Comparison of ENCODE assay signal across 8 cellular contexts in genomic region chr12:108734200-108734906, GRCh38. TPM values are rescaled to one million over a fixed set of nuclear protein-coding genes. Genes with fewer than 3 reads are reported as not detected.
DNase-seq lines count a peak whose midpoint lies in the region; ATAC-seq and TF ChIP-seq lines count a peak whose summit lies in the region.

No MANE protein-coding gene starts in this region.

- peaks cover 0 to 3% (median 0%) of the 10 kb centered on the region in 3 experiments for H3K36me3 ChIP-seq in naive thymus-derived CD4-positive, alpha-beta T cell (ENCODE audit: control insufficient read depth in 2 of 3, insufficient read depth in 3 of 3, low read length in 3 of 3)
- H3K36me3 ChIP-seq in testis (ENCODE audit: low read depth, missing control alignments): no peaks in the 10 kb centered on the region

- CTCF ChIA-PET in naive thymus-derived CD4-positive, alpha-beta T cell (lab: Charles Lee): no interaction called here

- H3K27me3 Mint-ChIP-seq in naive thymus-derived CD4-positive, alpha-beta T cell: peaks cover 0 to 6% (median 0%) of the 10 kb centered on the region in 5 donors

- WGBS in testis, 2 donors: 52 to 55% methylated on average over 9 of the region's 9 CpGs

- TF ChIP-seq CTCF in testis (IDR thresholded peaks at IDR 0.05): no peak

- H3K27me3 ChIP-seq in naive thymus-derived CD4-positive, alpha-beta T cell (ENCODE audit: control insufficient read depth in 2 of 2, insufficient read depth in 2 of 2, low read length in 2 of 2): no peaks in the 10 kb centered on the region
- no peaks in the 10 kb centered on the region for H3K27me3 ChIP-seq in testis

- no peak overlapping the region for H3K27ac ChIP-seq in naive thymus-derived CD4-positive, alpha-beta T cell (ENCODE audit: low read depth, low read length)
- H3K27ac ChIP-seq in testis: no peak overlapping the region

- H3K9me3 ChIP-seq in naive thymus-derived CD4-positive, alpha-beta T cell (ENCODE audit: control insufficient read depth in 2 of 3, low read length in 3 of 3): no peaks in the 10 kb centered on the region
- no peaks in the 10 kb centered on the region for H3K9me3 ChIP-seq in testis

- no peaks in the 10 kb centered on the region for H3K36me3 Mint-ChIP-seq in naive thymus-derived CD4-positive, alpha-beta T cell

- DNase-seq in DMS 273 (lab: John Stamatoyannopoulos, UW; ENCODE audit: unreplicated experiment): peak; percentile 17
- DNase-seq in DMS 273 treated with DMSO at 0.1 percent for 48 hours (lab: John Stamatoyannopoulos, UW): no peak
- DNase-seq in NCI-H226: peak; percentile 82
- DNase-seq in cerebellar cortex (ENCODE audit: low spot score): peak; percentile 42
- DNase-seq in naive thymus-derived CD4-positive, alpha-beta T cell: no peak
- no peak for DNase-seq in testis
- no peak for DNase-seq in posterior cingulate gyrus

- intact Hi-C loops in naive thymus-derived CD4-positive, alpha-beta T cell (cut with micrococcal nuclease): loop anchor here (5.0 to 10.0 kb wide), 5 partner anchors 68 to 1260 kb away; partner anchors contain the start of genes ANKRD13A (in 1 of the 2), FAM222A (in 1 of the 2), GIT2 (in 1 of the 2) and UNG (in 1 of the 2)
- intact Hi-C loops in testis (cut with DNase I; ENCODE audit: low total_unique reads): no loop called here
- intact Hi-C loops in posterior cingulate gyrus (cut with DNase I): no loop called here

- H3K4me3 ChIP-seq in naive thymus-derived CD4-positive, alpha-beta T cell (ENCODE audit: low read length): no peak overlapping the region
- H3K4me3 ChIP-seq in testis: no peak overlapping the region

- ATAC-seq in naive thymus-derived CD4-positive, alpha-beta T cell: no peak
- ATAC-seq in HG03108 (IDR thresholded peaks at IDR 0.05; ENCODE audit: unreplicated experiment): no peak

- H3K27ac Mint-ChIP-seq in naive thymus-derived CD4-positive, alpha-beta T cell: peak overlapping the region in 8 of 9 donors; percentile 26 to 81 (median 71)

- H3K4me3 Mint-ChIP-seq in naive thymus-derived CD4-positive, alpha-beta T cell: peak overlapping the region in 1 of 10 donors; percentile 29

- peaks cover 4 to 6% of the 10 kb centered on the region in 2 donors for H3K4me1 ChIP-seq in naive thymus-derived CD4-positive, alpha-beta T cell (ENCODE audit: control insufficient read depth in 2 of 2, insufficient read depth in 2 of 2, low read length in 2 of 2)
- peaks cover 2% of the 10 kb centered on the region for H3K4me1 ChIP-seq in testis

- no peaks in the 10 kb centered on the region for H3K9me3 Mint-ChIP-seq in naive thymus-derived CD4-positive, alpha-beta T cell

- POLR2A ChIA-PET in naive thymus-derived CD4-positive, alpha-beta T cell (lab: Charles Lee): no interaction called here

- no peak for TF ChIP-seq POLR2A in testis (IDR thresholded peaks at IDR 0.05)

- peaks cover 0 to 29% (median 25%) of the 10 kb centered on the region in 7 donors for H3K4me1 Mint-ChIP-seq in naive thymus-derived CD4-positive, alpha-beta T cell

RNA-seq across cellular contexts. Expression of gene CORO1C, which starts 3.0 kb away (rescaled TPM):
- total RNA-seq in naive thymus-derived CD4-positive, alpha-beta T cell: 10 to 100 TPM in 3 of 5 experiments, 1 to 10 TPM in 2; 7.6 to 71.8 (median 15.7) TPM
- polyA plus RNA-seq in naive thymus-derived CD4-positive, alpha-beta T cell: 1 to 10 TPM; 2.5 to 4.0 TPM
- total RNA-seq in testis: 10 to 100 TPM; 57.2 to 73.4 TPM
- 70.2 TPM for polyA plus RNA-seq in testis (ENCODE audit: insufficient read depth, low read depth, low replicate concordance)

Comparison
In these comparisons a context has a peak if more than half of its experiments do, and no peak if none do; other contexts are left out.
1. DNase-seq: peak in DMS 273 (single experiment), NCI-H226 (single experiment) and cerebellar cortex (single experiment); none in DMS 273 treated with DMSO at 0.1 percent for 48 hours (single experiment), naive thymus-derived CD4-positive, alpha-beta T cell (0 of 9), testis (single experiment) and posterior cingulate gyrus (0 of 10).
2. intact Hi-C loops: an anchor here in naive thymus-derived CD4-positive, alpha-beta T cell (5.0 to 10.0 kb wide); none called in testis and posterior cingulate gyrus.